ENCODE assay signal across 8 cellular contexts in genomic region chr3:15205934-15206661, GRCh38. TPM values are rescaled to one million over a fixed set of nuclear protein-coding genes. Genes with fewer than 3 reads are reported as not detected.
A peak's percentile ranks its signal among the peaks of the same experiment; 100 is the strongest.
DNase-seq lines count a peak whose midpoint lies in the region; ATAC-seq, FAIRE-seq and TF ChIP-seq lines count a peak whose summit lies in the region.

Gene CAPN7 (plus strand): TSS chr3:15206246. CDS start chr3:15206496, 250 bp downstream.

- H3K9me3 ChIP-seq in breast epithelium = no peaks in the 10 kb centered on the region
- H3K9me3 ChIP-seq in keratinocyte (ENCODE audit: control insufficient read depth, low read depth, low read length) = no peaks in the 10 kb centered on the region

- peak within 1 kb of the TSS; percentile 99 for H3K4me2 ChIP-seq in keratinocyte (ENCODE audit: control insufficient read depth, extremely low read depth, insufficient read depth, low read depth, low read length)

- H3K4me3 ChIP-seq in breast epithelium = peak within 1 kb of the TSS; percentile 73 to 94 (median 85)
- H3K4me3 ChIP-seq in keratinocyte (ENCODE audit: control insufficient read depth in 2 of 3, extremely low read depth in 1 of 3, insufficient read depth in 2 of 3, low read depth in 1 of 3, low read length in 3 of 3) = peak within 1 kb of the TSS; percentile 94 to 98 (median 95)

- H3K4me1 ChIP-seq in breast epithelium = peaks cover 0 to 8% of the 10 kb centered on the region in 2 donors
- peaks cover 9% of the 10 kb centered on the region for H3K4me1 ChIP-seq in keratinocyte (ENCODE audit: control insufficient read depth, extremely low read depth, insufficient read depth, low read length)

- H3K27ac ChIP-seq in breast epithelium (peak within 1 kb of the TSS; percentile 95 to 98), keratinocyte (ENCODE audit: control insufficient read depth, insufficient read depth, low read length) (peak within 1 kb of the TSS; percentile 87)

- no peak for FAIRE-seq in keratinocyte (lab: Jason Lieb, UNC)

- dilution Hi-C loops in keratinocyte (cut with MboI; ENCODE audit: extremely low pct_ligation_motif_present, low sequenced_read_pairs) = no loop called here

- H3K36me3 ChIP-seq in breast epithelium (no peaks in the 10 kb centered on the region), keratinocyte (ENCODE audit: control insufficient read depth in 2 of 2, extremely low read depth in 1 of 2, insufficient read depth in 2 of 2, low read length in 2 of 2) (peaks cover 0 to 6% of the 10 kb centered on the region in 2 experiments)

- peaks cover 39% of the 10 kb centered on the region for H3K79me2 ChIP-seq in keratinocyte (ENCODE audit: control insufficient read depth, insufficient read depth, low read length)

- TF ChIP-seq POLR2A in breast epithelium (IDR thresholded peaks at IDR 0.05) = peak; percentile 71

- peak within 1 kb of the TSS; percentile 94 for H2AFZ ChIP-seq in keratinocyte (ENCODE audit: control insufficient read depth, low read length)

- H3K9me1 ChIP-seq in keratinocyte (ENCODE audit: control insufficient read depth, extremely low read depth, insufficient read depth, low read length) = no peaks in the 10 kb centered on the region

- H3K27me3 ChIP-seq in breast epithelium (no peaks in the 10 kb centered on the region), keratinocyte (ENCODE audit: control insufficient read depth, extremely low read depth, insufficient read depth, low read length) (no peaks in the 10 kb centered on the region)

- ATAC-seq in GM18861 (IDR thresholded peaks at IDR 0.05; ENCODE audit: unreplicated experiment) (peak; percentile 78), HG03066 (IDR thresholded peaks at IDR 0.05; ENCODE audit: low read depth, unreplicated experiment) (peak; percentile 82)

- TF ChIP-seq CTCF in breast epithelium (IDR thresholded peaks at IDR 0.05) (peak in 1 of 3 donors; percentile 42), keratinocyte (optimal IDR thresholded peaks at IDR 0.05 in 1 of 3, IDR thresholded peaks at IDR 0.05 in 1 of 3, conservative IDR thresholded peaks at IDR 0.05 in 1 of 3; ENCODE audit: extremely low read depth in 1 of 3, insufficient read depth in 2 of 3, low read length in 3 of 3) (peak; percentile 29 to 57 (median 30))

- H4K20me1 ChIP-seq in keratinocyte (ENCODE audit: control insufficient read depth, extremely low read depth, insufficient read depth, low read length) = peaks cover 4% of the 10 kb centered on the region

- peak within 1 kb of the TSS; percentile 93 for H3K9ac ChIP-seq in keratinocyte (ENCODE audit: control insufficient read depth, extremely low read depth, insufficient read depth, low read length)

- intact Hi-C loops in breast epithelium (cut with DNase I; ENCODE audit: low total_unique reads) = loop anchor here (10.0 kb wide), 1 partner anchor 261 kb away; the partner anchor contains the start of gene NR2C2

- peak; percentile 90 to 97 (median 93) for DNase-seq in T-helper 1 cell
- DNase-seq in breast epithelium (ENCODE audit: low spot score in 2 of 2) = peak; percentile 94
- DNase-seq in keratinocyte (ENCODE audit: low read depth, low spot score) = peak; percentile 36
- DNase-seq in stimulated activated CD4-positive, alpha-beta T cell treated with anti-CD3 and anti-CD28 coated beads, Interleukin-1b, Interleukin-23, amount 100 ng/mL, for 1 hour (ENCODE audit: low read depth in 2 of 2) = peak; percentile 84 to 87
- DNase-seq in NCI-H146 (lab: John Stamatoyannopoulos, UW) = no peak
- no peak for DNase-seq in NCI-H526 (lab: John Stamatoyannopoulos, UW)

RNA-seq across cellular contexts. Expression of gene CAPN7, which starts in this region (rescaled TPM):
- 100 to 1,000 TPM in 1 of 3 donors, 10 to 100 TPM in 2; 79.0 to 112 (median 91.4) TPM for total RNA-seq in breast epithelium
- polyA plus RNA-seq in keratinocyte = 16.6 to 29.3 TPM (median 16.8 TPM) in 3 replicates
- 21.3 TPM for polyA plus RNA-seq in keratinocyte (2011; ENCODE audit: low read depth)
- polyA plus RNA-seq in keratinocyte (2011; cell fraction: cytosol; rRNA removed) = 18.9 and 29.5 TPM in 2 replicates
- polyA plus RNA-seq in keratinocyte (2011; cell fraction: nucleus; rRNA removed) = 32.7 and 44.4 TPM in 2 replicates
- 15.1 and 21.3 TPM in 2 replicates for polyA plus RNA-seq in keratinocyte (2012; ENCODE audit: low replicate concordance)
- polyA minus RNA-seq in keratinocyte = 5.5 to 25.8 TPM (median 12.0 TPM) in 3 replicates
- 15.3 TPM for polyA minus RNA-seq in keratinocyte (2011; cell fraction: cytosol; rRNA and poly(A)+ RNA removed)
- polyA minus RNA-seq in keratinocyte (2011; cell fraction: nucleus; rRNA and poly(A)+ RNA removed) = 20.3 and 37.5 TPM in 2 replicates

Comparison
In these comparisons a context has a peak if more than half of its experiments do, and no peak if none do; other contexts are left out.
1. DNase-seq: peak in T-helper 1 cell (5 of 5), breast epithelium (2 of 2), keratinocyte (single experiment) and stimulated activated CD4-positive, alpha-beta T cell treated with anti-CD3 and anti-CD28 coated beads, Interleukin-1b, Interleukin-23, amount 100 ng/mL, for 1 hour (2 of 2); none in NCI-H146 (single experiment) and NCI-H526 (0 of 2).